Comparison of ENCODE assay signal across 1 cellular context in the genomic region with DNA sequence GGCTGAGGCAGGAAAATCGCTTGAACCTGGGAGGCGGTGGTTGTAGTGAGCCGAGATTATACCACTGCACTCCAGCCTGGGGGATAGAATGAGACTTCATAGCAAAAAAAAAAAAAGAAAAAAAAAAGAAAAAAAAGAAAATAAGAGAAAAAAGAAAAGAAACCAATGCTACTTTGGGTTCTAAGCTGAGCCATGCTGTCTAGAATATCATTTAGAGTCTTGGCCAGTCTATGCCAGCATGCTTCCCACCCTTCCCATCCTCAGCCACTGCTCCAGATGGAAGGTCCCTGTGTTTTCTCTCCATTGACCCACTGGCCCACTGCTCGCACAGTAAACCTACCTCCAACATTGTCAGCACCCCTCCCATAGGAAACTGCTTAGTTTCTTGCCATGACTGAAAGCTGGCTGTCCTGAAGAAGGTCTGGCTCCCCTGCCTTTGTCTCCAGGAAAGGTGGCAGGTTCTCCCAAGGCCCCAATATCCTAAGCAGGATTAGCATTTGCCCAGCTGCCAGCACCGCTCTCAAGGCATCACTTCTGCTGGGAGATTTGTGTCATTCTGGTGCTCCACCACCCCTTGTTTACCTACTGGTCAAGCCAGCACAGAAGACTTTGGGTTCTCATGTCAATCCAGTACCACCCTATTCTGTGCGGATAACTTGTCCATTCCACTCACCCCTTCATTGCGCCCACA.
TF ChIP-seq lines count a peak whose summit lies in the region.

No MANE protein-coding gene starts in this region.

TF ChIP-seq in K562, 482 proteins besides CTCF, POLR2A, EP300 and RAD21 (continued from another document):
- TF ChIP-seq, protein P1, sequence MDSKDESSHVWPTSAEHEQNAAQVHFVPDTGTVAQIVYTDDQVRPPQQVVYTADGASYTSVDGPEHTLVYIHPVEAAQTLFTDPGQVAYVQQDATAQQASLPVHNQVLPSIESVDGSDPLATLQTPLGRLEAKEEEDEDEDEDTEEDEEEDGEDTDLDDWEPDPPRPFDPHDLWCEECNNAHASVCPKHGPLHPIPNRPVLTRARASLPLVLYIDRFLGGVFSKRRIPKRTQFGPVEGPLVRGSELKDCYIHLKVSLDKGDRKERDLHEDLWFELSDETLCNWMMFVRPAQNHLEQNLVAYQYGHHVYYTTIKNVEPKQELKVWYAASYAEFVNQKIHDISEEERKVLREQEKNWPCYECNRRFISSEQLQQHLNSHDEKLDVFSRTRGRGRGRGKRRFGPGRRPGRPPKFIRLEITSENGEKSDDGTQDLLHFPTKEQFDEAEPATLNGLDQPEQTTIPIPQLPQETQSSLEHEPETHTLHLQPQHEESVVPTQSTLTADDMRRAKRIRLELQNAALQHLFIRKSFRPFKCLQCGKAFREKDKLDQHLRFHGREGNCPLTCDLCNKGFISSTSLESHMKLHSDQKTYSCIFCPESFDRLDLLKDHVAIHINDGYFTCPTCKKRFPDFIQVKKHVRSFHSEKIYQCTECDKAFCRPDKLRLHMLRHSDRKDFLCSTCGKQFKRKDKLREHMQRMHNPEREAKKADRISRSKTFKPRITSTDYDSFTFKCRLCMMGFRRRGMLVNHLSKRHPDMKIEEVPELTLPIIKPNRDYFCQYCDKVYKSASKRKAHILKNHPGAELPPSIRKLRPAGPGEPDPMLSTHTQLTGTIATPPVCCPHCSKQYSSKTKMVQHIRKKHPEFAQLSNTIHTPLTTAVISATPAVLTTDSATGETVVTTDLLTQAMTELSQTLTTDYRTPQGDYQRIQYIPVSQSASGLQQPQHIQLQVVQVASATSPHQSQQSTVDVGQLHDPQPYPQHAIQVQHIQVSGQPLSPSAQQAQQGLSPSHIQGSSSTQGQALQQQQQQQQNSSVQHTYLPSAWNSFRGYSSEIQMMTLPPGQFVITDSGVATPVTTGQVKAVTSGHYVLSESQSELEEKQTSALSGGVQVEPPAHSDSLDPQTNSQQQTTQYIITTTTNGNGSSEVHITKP (IDR thresholded peaks at IDR 0.05; ENCODE audit: partially characterized antibody), result peak; percentile 97
- peak; percentile 55 for TF ChIP-seq ATF7 (IDR thresholded peaks at IDR 0.05)
- peak in 1 of 2 experiments; percentile 75; a peak in 2 of 4 replicates for TF ChIP-seq FOXK2 (conservative IDR thresholded peaks at IDR 0.05 in 1 of 2, IDR thresholded peaks at IDR 0.05 in 1 of 2; ENCODE audit: low read depth in 2 of 2)
- no peak for TF ChIP-seq ZBED1 (IDR thresholded peaks at IDR 0.05)
TF ChIP-seq in K562: peak in this region for 3.
